8 cellular contexts compared by ENCODE assay signal in genomic region chr5:72848474-72849428, GRCh38. TPM values are rescaled to one million over a fixed set of nuclear protein-coding genes. Genes with fewer than 3 reads are reported as not detected.
A peak's percentile ranks its signal among the peaks of the same experiment; 100 is the strongest.
DNase-seq lines count a peak whose midpoint lies in the region; ATAC-seq and TF ChIP-seq lines count a peak whose summit lies in the region.

No MANE protein-coding gene starts in this region.

- ATAC-seq in HG03457 (IDR thresholded peaks at IDR 0.05; ENCODE audit: unreplicated experiment) (peak; percentile 40), gastrocnemius medialis (peak; percentile 60 to 73)

- intact Hi-C loops in ascending aorta (cut with DNase I) = loop anchor here (1.0 to 10.0 kb wide), 3 partner anchors 32 to 484 kb away; partner anchors contain the start of genes FCHO2 and TNPO1
- intact Hi-C loops in gastrocnemius medialis (cut with DNase I; ENCODE audit: low total_unique reads) = loop anchor here (1.0 kb wide), 1 partner anchor 32 kb away; the partner anchor contains the start of gene TNPO1

- H3K4me1 ChIP-seq in ascending aorta (peaks cover 6 to 38% of the 10 kb centered on the region in 2 donors), iPS DF 6.9 (ENCODE audit: control insufficient read depth, insufficient read depth, low read length) (peaks cover 2% of the 10 kb centered on the region; the same call in 1 of the 2 replicates), gastrocnemius medialis (peaks cover 75 to 82% of the 10 kb centered on the region in 2 donors)

- TF ChIP-seq CTCF in ascending aorta (IDR thresholded peaks at IDR 0.05) (no peak), gastrocnemius medialis (IDR thresholded peaks at IDR 0.05 in 4 of 5, conservative IDR thresholded peaks at IDR 0.05 in 1 of 5) (no peak)

- in situ Hi-C loops in gastrocnemius medialis (cut with MboI; ENCODE audit: low sequenced_read_pairs in 4 of 4) = loop anchor here in 2 of 4 donors (10.0 to 25.0 kb wide), 2 partner anchors 234 to 486 kb away; no protein-coding TSS in a partner anchor

- DNase-seq in CMK (ENCODE audit: low read depth) (peak; percentile 22), GM19240 (ENCODE audit: insufficient read length, low spot score) (peak; percentile 25), T follicular helper cell (ENCODE audit: low read depth) (peak; percentile 24), ascending aorta (ENCODE audit: low spot score in 2 of 2) (peak in 1 of 2 donors; percentile 75), iPS DF 6.9 (ENCODE audit: low read depth, low spot score) (no peak), gastrocnemius medialis (peak; percentile 41 to 52), GF-D8 (lab: John Stamatoyannopoulos, UW) (no peak)

- TF ChIP-seq POLR2A in gastrocnemius medialis (IDR thresholded peaks at IDR 0.05) = peak; percentile 11 to 41

- peak overlapping the region; percentile 90 to 94 for H3K27ac ChIP-seq in ascending aorta
- no peak overlapping the region for H3K27ac ChIP-seq in iPS DF 6.9 (ENCODE audit: low read length)
- H3K27ac ChIP-seq in gastrocnemius medialis = peak overlapping the region; percentile 90 to 97 (median 96)

- H3K36me3 ChIP-seq in ascending aorta (no peaks in the 10 kb centered on the region), iPS DF 6.9 (ENCODE audit: control insufficient read depth, insufficient read depth, low read length) (peaks cover 3% of the 10 kb centered on the region; the same call in 1 of the 2 replicates), gastrocnemius medialis (no peaks in the 10 kb centered on the region)

- no CpG with 5 or more reads among the region's 81 CpGs for WGBS in iPS DF 6.9 (ENCODE audit: insufficient coverage, insufficient read length)

- H3K9me3 ChIP-seq in ascending aorta (no peaks in the 10 kb centered on the region), iPS DF 6.9 (ENCODE audit: control insufficient read depth, insufficient read depth, low read length) (no peaks in the 10 kb centered on the region), gastrocnemius medialis (no peaks in the 10 kb centered on the region)

- no peaks in the 10 kb centered on the region for H3K27me3 ChIP-seq in ascending aorta
- H3K27me3 ChIP-seq in iPS DF 6.9 (ENCODE audit: control insufficient read depth, insufficient read depth, low read length) = no peaks in the 10 kb centered on the region
- no peaks in the 10 kb centered on the region for H3K27me3 ChIP-seq in gastrocnemius medialis

- H3K4me3 ChIP-seq in ascending aorta (peak overlapping the region; percentile 89 to 97), iPS DF 6.9 (ENCODE audit: low read length) (peak overlapping the region; percentile 99), gastrocnemius medialis (peak overlapping the region; percentile 81 to 92 (median 91))

RNA-seq across cellular contexts. Expression of gene TNPO1, which starts 32.3 kb away (rescaled TPM):
- total RNA-seq in ascending aorta (48.5 TPM), gastrocnemius medialis (100 to 1,000 TPM in 3 of 4 donors, 10 to 100 TPM in 1; 96.8 to 130 (median 111) TPM)

Comparison
In these comparisons a context has a peak if more than half of its experiments do, and no peak if none do; other contexts are left out.
1. DNase-seq: peak in CMK (single experiment), GM19240 (single experiment), T follicular helper cell (single experiment) and gastrocnemius medialis (2 of 2); none in iPS DF 6.9 (single experiment) and GF-D8 (single experiment).
2. Peak in every context shown above with its lines, with median percentiles within 50 percentile points of each other: H3K4me3 ChIP-seq.